ENCODE assay signal across 10 cellular contexts in the genomic region with DNA sequence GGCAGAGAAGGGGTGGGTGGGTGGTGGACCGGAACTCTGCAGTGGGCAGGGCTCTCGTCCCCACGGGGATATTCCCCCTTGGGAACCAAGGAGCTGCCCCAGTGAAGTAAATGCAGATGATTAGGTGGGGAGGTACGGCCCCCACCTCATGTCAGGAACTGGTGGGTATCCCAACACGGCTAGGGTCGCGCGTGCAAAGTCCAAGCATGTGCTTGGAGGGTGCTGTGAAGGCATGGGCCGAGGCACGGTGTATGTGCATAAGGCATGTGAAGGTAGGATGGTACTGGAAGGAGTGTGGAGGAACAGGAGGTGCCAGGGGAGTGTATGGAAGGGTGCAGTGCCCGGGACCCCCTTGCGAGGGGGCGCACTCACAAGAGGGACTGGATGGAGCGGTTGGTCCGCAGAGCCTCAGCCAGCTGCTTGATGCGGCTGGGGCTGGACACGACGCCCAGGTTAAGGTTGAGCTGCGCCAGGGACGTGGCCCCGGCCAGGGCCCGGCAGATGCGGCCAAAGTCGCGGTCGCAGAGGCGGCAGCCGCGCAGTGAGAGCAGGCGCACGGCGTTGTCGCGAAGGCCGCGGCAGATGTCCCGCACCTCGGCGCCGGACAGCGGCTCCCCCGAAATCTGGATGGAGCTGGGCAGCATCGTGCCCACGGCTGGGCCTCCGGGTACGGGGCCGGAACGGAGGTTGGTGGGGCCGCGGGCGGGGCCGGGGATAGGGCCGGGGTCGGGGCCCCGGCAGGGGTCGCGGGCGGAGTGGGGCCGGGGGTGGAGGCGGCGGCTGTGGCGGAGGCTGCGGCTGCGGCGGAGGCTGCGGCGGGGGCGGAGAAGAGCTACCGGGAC. TPM values are rescaled to one million over a fixed set of nuclear protein-coding genes. Genes with fewer than 3 reads are reported as not detected.
DNase-seq lines count a peak whose midpoint lies in the region; ATAC-seq, FAIRE-seq and TF ChIP-seq lines count a peak whose summit lies in the region.
"Had no signal": no experiment of that assay in that cellular context is flagged by ENCODE, and none has a peak within 500 bp of the region (broad histone marks: within the 10 kb centered on the region; RNA-seq: fewer than 3 reads in every experiment).

No MANE protein-coding gene starts in this region.

- H3K4me1 ChIP-seq in Panc1 (ENCODE audit: control insufficient read depth, insufficient read depth, low read length), result peaks cover 14% of the 10 kb centered on the region
- H3K4me1 ChIP-seq in pancreas, result peaks cover 0 to 4% (median under 1%) of the 10 kb centered on the region in 3 donors

- H3K9me3 ChIP-seq in Panc1 (ENCODE audit: control insufficient read depth, insufficient read depth, low read depth, low read length) (no peaks in the 10 kb centered on the region), pancreas (no peaks in the 10 kb centered on the region)

- H3K4me3 ChIP-seq in Panc1 (ENCODE audit: low read depth in 2 of 2, low read length in 2 of 2), result peak overlapping the region; percentile 52 to 59
- H3K4me3 ChIP-seq in epithelial cell of proximal tubule (ENCODE audit: low read depth, low read length), result peak overlapping the region; percentile 62
- H3K4me3 ChIP-seq in pancreas, result peak overlapping the region; percentile 59 to 94 (median 74)

- no peak for FAIRE-seq in pancreas (lab: Jason Lieb, UNC)

- H3K36me3 ChIP-seq in Panc1 (ENCODE audit: control insufficient read depth, insufficient read depth, low read length) (peaks cover 2% of the 10 kb centered on the region; the same call in 1 of the 2 replicates), pancreas (peaks cover 0 to 33% (median 23%) of the 10 kb centered on the region in 3 donors)

- WGBS in pancreas, 2 donors, result 9 to 10% methylated on average over 59 to 69 of the region's 69 CpGs

- peak overlapping the region; percentile 48; the same call in 1 of the 2 replicates for H3K27ac ChIP-seq in Panc1 (ENCODE audit: low read length)
- no peak overlapping the region for H3K27ac ChIP-seq in pancreas

- POLR2A ChIA-PET in Panc1 (lab: Charles Lee), result interaction anchor here (0.6 to 0.8 kb wide), 3 partner anchors 8 to 140 kb away, joined by 3 to 16 read pairs (median 3); partner anchors contain the start of gene ZNF318

- no peaks in the 10 kb centered on the region for H3K27me3 ChIP-seq in Panc1 (ENCODE audit: control insufficient read depth, insufficient read depth, low read length)
- H3K27me3 ChIP-seq in pancreas, result no peaks in the 10 kb centered on the region

- BruUV-seq in Panc1 (replicated peaks; lab: Mats Ljungman, UMichigan), result no TSS peak

- TF ChIP-seq CTCF in Panc1 (IDR thresholded peaks at IDR 0.05) (no peak), epithelial cell of proximal tubule (conservative IDR thresholded peaks at IDR 0.05; ENCODE audit: low read depth, low read length) (no peak), pancreas (IDR thresholded peaks at IDR 0.05) (no peak)

- CTCF ChIA-PET in Panc1 (lab: Charles Lee), result interaction anchor here (0.8 kb wide), 1 partner anchor 32 kb away, joined by 3 read pairs; the partner anchor contains the start of gene TJAP1

- intact Hi-C loops in Panc1 (cut with micrococcal nuclease; ENCODE audit: unreplicated experiment), result no loop called here
- intact Hi-C loops in pancreas (cut with DNase I), result loop anchor here in 2 of 3 donors (5.0 to 10.0 kb wide), 2 partner anchors 55 to 57 kb away; partner anchors contain the start of gene DLK2 (in 1 of the 2)

- peak; percentile 52 for DNase-seq in NCI-H748 (lab: John Stamatoyannopoulos, UW; ENCODE audit: unreplicated experiment)
- DNase-seq in NCI-H748 treated with DMSO at 0.1 percent for 48 hours (lab: John Stamatoyannopoulos, UW), result no peak
- no peak for DNase-seq in Panc1 (ENCODE audit: low read depth, low spot score)
- DNase-seq in epithelial cell of proximal tubule (ENCODE audit: low read depth), result no peak
- peak in 2 of 6 donors; percentile 79 to 81 for DNase-seq in pancreas
- DNase-seq in EL, result no peak
- no peak for DNase-seq in DMS153 treated with DMSO at 0.1 percent for 48 hours (lab: John Stamatoyannopoulos, UW; ENCODE audit: unreplicated experiment)

- in situ Hi-C loops in Panc1 (cut with HindIII; ENCODE audit: low pct_unique_long_range_greater_than_20kb, low sequenced_read_pairs), result no loop called here

- ATAC-seq in Panc1 (peak; percentile 32), pancreas (peak in 1 of 4 donors; percentile 3), HG03097 (IDR thresholded peaks at IDR 0.05; ENCODE audit: low FRiP score, unreplicated experiment) (no peak)

RNA-seq across cellular contexts. Expression of gene LRRC73, which starts 0.8 kb away (rescaled TPM):
- total RNA-seq in Panc1 (2021; ENCODE audit: unreplicated experiment) (2.9 TPM), epithelial cell of proximal tubule (not detected in 2 replicates), pancreas (1 to 10 TPM in 1 of 6 donors, under 1 TPM in 5; 0.60 to 1.1 (median 0.82) TPM)
- polyA plus RNA-seq in Panc1 (2012; ENCODE audit: insufficient read length), result 2.8 TPM
- polyA plus RNA-seq in pancreas, result 1 to 10 TPM in 1 of 2 donors, under 1 TPM in 1; 0.38 to 1.5 TPM
- total RNA-seq: Daoy had no signal

RNA-seq across cellular contexts. Expression of gene YIPF3, which starts 7.4 kb away (rescaled TPM):
- 81.8 TPM for total RNA-seq in Panc1 (2021; ENCODE audit: unreplicated experiment)
- polyA plus RNA-seq in Panc1 (2012; ENCODE audit: insufficient read length), result 154 TPM
- 77.7 and 96.9 TPM in 2 replicates for total RNA-seq in epithelial cell of proximal tubule
- 10 to 100 TPM; 60.6 to 81.1 (median 69.7) TPM for total RNA-seq in pancreas
- 10 to 100 TPM; 60.3 to 92.2 TPM for polyA plus RNA-seq in pancreas

RNA-seq across cellular contexts. Expression of gene POLR1C, which starts 7.5 kb away (rescaled TPM):
- total RNA-seq in Panc1 (2021; ENCODE audit: unreplicated experiment) (65.1 TPM), epithelial cell of proximal tubule (37.6 and 40.7 TPM in 2 replicates), pancreas (10 to 100 TPM; 10.2 to 20.9 (median 18.8) TPM)
- 33.6 TPM for polyA plus RNA-seq in Panc1 (2012; ENCODE audit: insufficient read length)
- 10 to 100 TPM; 15.7 to 31.3 TPM for polyA plus RNA-seq in pancreas

RNA-seq across cellular contexts. Expression of gene TJAP1, which starts 32.0 kb away (rescaled TPM):
- total RNA-seq in Panc1 (2021; ENCODE audit: unreplicated experiment) (42.7 TPM), epithelial cell of proximal tubule (17.8 and 18.3 TPM in 2 replicates), pancreas (10 to 100 TPM; 12.9 to 26.7 (median 15.4) TPM)
- 37.8 TPM for polyA plus RNA-seq in Panc1 (2012; ENCODE audit: insufficient read length)
- 10 to 100 TPM; 43.9 to 44.5 TPM for polyA plus RNA-seq in pancreas

RNA-seq across cellular contexts. Expression of gene DLK2, which starts 54.0 kb away (rescaled TPM):
- total RNA-seq in Panc1 (2021; ENCODE audit: unreplicated experiment) (19.1 TPM), epithelial cell of proximal tubule (0.12 and 0.29 TPM in 2 replicates), pancreas (1 to 10 TPM in 1 of 6 donors, under 1 TPM in 3, not detected in 2; 0.22 to 1.1 (median 0.34) TPM)
- 28.1 TPM for polyA plus RNA-seq in Panc1 (2012; ENCODE audit: insufficient read length)
- under 1 TPM; 0.26 to 0.30 TPM for polyA plus RNA-seq in pancreas
- total RNA-seq: subcutaneous adipose tissue had no signal
